15 cellular contexts compared by ENCODE assay signal in the genomic region with DNA sequence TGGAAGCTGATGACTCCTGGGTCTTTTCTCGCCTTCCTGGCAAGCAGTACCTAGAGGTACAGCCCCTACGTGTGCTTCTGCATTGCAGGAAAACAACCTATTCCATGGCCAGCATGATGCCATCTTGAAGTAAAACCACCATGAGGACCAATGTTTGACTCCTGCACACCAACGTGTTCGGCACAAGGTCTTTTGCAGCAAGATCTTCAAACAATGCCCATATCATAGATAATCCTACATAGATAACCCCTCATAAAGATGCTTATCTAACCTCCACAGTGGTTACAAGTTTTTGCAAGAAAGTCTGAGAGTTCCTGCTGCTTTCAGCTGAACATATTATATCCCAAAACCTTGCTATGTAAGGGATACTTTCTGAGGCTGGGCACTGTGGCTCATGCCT.
DNase-seq lines count a peak whose midpoint lies in the region; ATAC-seq and TF ChIP-seq lines count a peak whose summit lies in the region.
"Had no signal": no experiment of that assay in that cellular context is flagged by ENCODE, and none has a peak within 500 bp of the region (broad histone marks: within the 10 kb centered on the region; RNA-seq: fewer than 3 reads in every experiment).

No MANE protein-coding gene starts in this region.

- WGBS in upper lobe of left lung, 2 donors: 40 to 47% methylated on average over 3 to 4 of the region's 4 CpGs

- TF ChIP-seq EP300 in upper lobe of left lung (IDR thresholded peaks at IDR 0.05): no peak

- no peaks in the 10 kb centered on the region for H3K27me3 ChIP-seq in upper lobe of left lung

- H3K27ac ChIP-seq in upper lobe of left lung (no peak overlapping the region), substantia nigra (ENCODE audit: low read depth, low read length, poor library complexity, severe bottlenecking) (no peak overlapping the region)
- H3K27ac ChIP-seq: GM23248 had no signal

- TF ChIP-seq POLR2A in upper lobe of left lung (IDR thresholded peaks at IDR 0.05): no peak

- H3K36me3 ChIP-seq in upper lobe of left lung: no peaks in the 10 kb centered on the region

- no peaks in the 10 kb centered on the region for H3K4me1 ChIP-seq in upper lobe of left lung
- H3K4me1 ChIP-seq: Caco-2 had no signal

- no peak for DNase-seq in activated T-cell treated with anti-CD3 and anti-CD28 coated beads, Interleukin-2, amount 50 U/mL, for 48 hours
- no peak for DNase-seq in upper lobe of left lung
- DNase-seq in substantia nigra (lab: John Stamatoyannopoulos, UW): no peak
- no peak for DNase-seq in NOMO-1 (lab: John Stamatoyannopoulos, UW; ENCODE audit: unreplicated experiment in 2 of 2)
- DNase-seq: C1 segment of cervical spinal cord; Caco-2; CD4-positive, alpha-beta memory T cell; DMS153; GM23248; H7; HCEC 1CT had no signal

- H3K4me3 ChIP-seq in upper lobe of left lung: no peak overlapping the region
- H3K4me3 ChIP-seq: GM12878, GM23248 had no signal

- ATAC-seq in GM18498 (IDR thresholded peaks at IDR 0.05; ENCODE audit: unreplicated experiment) (peak; percentile 5), GM18909 (IDR thresholded peaks at IDR 0.05; ENCODE audit: poor library complexity, unreplicated experiment) (peak; percentile 7), HG02938 (IDR thresholded peaks at IDR 0.05; ENCODE audit: unreplicated experiment) (peak; percentile 2), upper lobe of left lung (ENCODE audit: low FRiP score in 2 of 2) (no peak)

- no peaks in the 10 kb centered on the region for H3K9me3 ChIP-seq in upper lobe of left lung
- H3K9me3 ChIP-seq: Caco-2 had no signal

- TF ChIP-seq CTCF in upper lobe of left lung (IDR thresholded peaks at IDR 0.05): no peak

Comparison
In these comparisons a context has a peak if more than half of its experiments do, and no peak if none do; other contexts are left out.
1. ATAC-seq: peak in GM18498 (single experiment), GM18909 (single experiment) and HG02938 (single experiment); none in upper lobe of left lung (0 of 2).